In the genomic region with DNA sequence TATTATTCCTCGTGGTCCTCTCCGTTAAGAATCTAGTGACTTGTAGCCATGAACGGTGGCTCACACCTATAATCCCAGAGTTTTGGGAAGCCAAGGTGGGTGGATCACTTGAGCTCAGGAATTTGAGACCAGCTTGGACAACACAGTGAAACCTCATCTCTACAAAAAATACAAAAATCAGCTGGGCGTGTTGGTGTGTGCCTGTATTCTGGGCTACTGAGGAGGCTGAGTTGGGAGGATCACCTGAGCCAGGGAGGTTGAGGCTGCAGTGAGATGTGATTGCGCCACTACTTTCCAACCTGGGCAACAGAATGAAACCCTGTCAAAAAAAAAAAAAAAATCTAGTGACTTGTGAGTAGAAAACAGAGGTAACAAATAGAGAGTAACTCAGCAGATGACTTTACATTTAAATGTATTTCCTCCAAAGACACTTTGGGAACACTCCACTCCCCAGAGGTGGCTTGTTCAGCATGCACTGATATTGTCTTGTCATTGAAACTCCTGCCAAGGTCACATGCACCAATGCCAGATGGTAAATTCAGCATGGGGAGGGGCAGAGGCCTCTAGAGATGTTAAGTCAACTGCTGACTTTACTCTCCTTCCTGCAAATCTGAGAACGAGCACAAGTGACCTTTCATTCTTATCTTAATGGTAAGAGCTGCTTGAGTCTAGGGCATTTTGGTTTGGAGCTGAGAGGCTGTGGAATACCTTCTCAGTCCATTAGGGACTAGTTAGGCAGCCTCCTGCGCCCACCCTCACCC, we compare ENCODE assay signal across 23 cellular contexts. TPM values are rescaled to one million over a fixed set of nuclear protein-coding genes. Genes with fewer than 3 reads are reported as not detected.
DNase-seq lines count a peak whose midpoint lies in the region; ATAC-seq and TF ChIP-seq lines count a peak whose summit lies in the region.
"Had no signal": no experiment of that assay in that cellular context is flagged by ENCODE, and none has a peak within 500 bp of the region (broad histone marks: within the 10 kb centered on the region; RNA-seq: fewer than 3 reads in every experiment).

No MANE protein-coding gene starts in this region.

- no peak overlapping the region for H3K27ac ChIP-seq in left ventricle myocardium inferior (replicated peaks)
- peak overlapping the region in 2 of 3 donors; percentile 15 to 62 for H3K27ac ChIP-seq in right lobe of liver
- H3K27ac ChIP-seq: BLaER1, PC-9 had no signal

- ATAC-seq in Right ventricle myocardium superior (ENCODE audit: poor library complexity) (peak; percentile 61), left cardiac atrium (peak; percentile 34 to 38), right lobe of liver (peak in 1 of 4 donors; percentile 9)

- 49% methylated on average over 6 of the region's 7 CpGs for WGBS in right lobe of liver (ENCODE audit: insufficient coverage, low coverage, low lambda C conversion rate, missing lambda C conversion rate)

- peaks cover 32% of the 10 kb centered on the region for H3K4me1 ChIP-seq in left ventricle myocardium inferior
- H3K4me1 ChIP-seq in right lobe of liver = peaks cover 0 to 22% (median 2%) of the 10 kb centered on the region in 4 donors
- H3K4me1 ChIP-seq: BLaER1, HAP-1 had no signal

- H3K27me3 ChIP-seq in left ventricle myocardium inferior (ENCODE audit: low read depth) = no peaks in the 10 kb centered on the region
- H3K27me3 ChIP-seq in right lobe of liver = no peaks in the 10 kb centered on the region
- H3K27me3 ChIP-seq: BLaER1, MG63 had no signal

- TF ChIP-seq CTCF in left ventricle myocardium inferior (IDR thresholded peaks at IDR 0.05; ENCODE audit: borderline replicate concordance) (no peak), right lobe of liver (IDR thresholded peaks at IDR 0.05) (no peak)

- TF ChIP-seq POLR2A in right lobe of liver (IDR thresholded peaks at IDR 0.05) = no peak

- H3K36me3 ChIP-seq in left ventricle myocardium inferior = no peaks in the 10 kb centered on the region
- no peaks in the 10 kb centered on the region for H3K36me3 ChIP-seq in right lobe of liver
- H3K36me3 ChIP-seq: BLaER1, HAP-1, MG63 had no signal

- H3K4me3 ChIP-seq in left ventricle myocardium inferior = no peak overlapping the region
- no peak overlapping the region for H3K4me3 ChIP-seq in right lobe of liver
- H3K4me3 ChIP-seq: BLaER1, HAP-1, MG63, PC-9 had no signal

- H3K9me3 ChIP-seq in left ventricle myocardium inferior (replicated peaks) (no peaks in the 10 kb centered on the region), right lobe of liver (no peaks in the 10 kb centered on the region)
- H3K9me3 ChIP-seq: BLaER1, HAP-1, MG63 had no signal

- intact Hi-C loops in Right ventricle myocardium superior (cut with DNase I) (no loop called here), left ventricle myocardium inferior (cut with micrococcal nuclease) (no loop called here), left cardiac atrium (cut with DNase I) (no loop called here), right lobe of liver (cut with DNase I) (no loop called here)

- no peak for DNase-seq in Right ventricle myocardium superior
- no peak for DNase-seq in left ventricle myocardium inferior
- DNase-seq in left cardiac atrium = no peak
- DNase-seq in right lobe of liver = no peak
- no peak for DNase-seq in AML-193 (lab: John Stamatoyannopoulos, UW)
- no peak for DNase-seq in NCI-H226
- DNase-seq in effector CD8-positive, alpha-beta T cell (lab: John Stamatoyannopoulos, UW) = no peak
- DNase-seq: 8988T; CD4-positive, CD25-positive, alpha-beta regulatory T cell; HFFc6; KBM-7; MG63; NCI-H1105 treated with DMSO at 0.1 percent for 48 hours; NCI-H2029; NCI-H446 treated with DMSO at 0.1 percent for 48 hours; NCI-H526; NCI-H82; NK-92 treated with Interleukin-12 subunit alpha and Interleukin-12 subunit beta, amount 100 ng/mL, for 24 hours; PC-9; SHP77 had no signal

RNA-seq across cellular contexts. Expression of gene CCDC185, which starts 24.9 kb away (rescaled TPM):
- total RNA-seq in Right ventricle myocardium superior (not detected), left ventricle myocardium inferior (not detected), left cardiac atrium (under 1 TPM in 1 of 2 donors, not detected in 1; 0.12 TPM), right lobe of liver (not detected)
- total RNA-seq: CD4-positive, CD25-positive, alpha-beta regulatory T cell; HFFc6; PC-9; RPMI7951 had no signal

RNA-seq across cellular contexts. Expression of gene SUSD4, which starts 54.1 kb away (rescaled TPM):
- total RNA-seq in Right ventricle myocardium superior (5.8 TPM), left ventricle myocardium inferior (2.5 TPM), left cardiac atrium (10 to 100 TPM; 11.0 to 15.6 TPM), right lobe of liver (1 to 10 TPM; 1.3 to 5.9 (median 2.8) TPM)
